14 cellular contexts compared by ENCODE assay signal in the genomic region with DNA sequence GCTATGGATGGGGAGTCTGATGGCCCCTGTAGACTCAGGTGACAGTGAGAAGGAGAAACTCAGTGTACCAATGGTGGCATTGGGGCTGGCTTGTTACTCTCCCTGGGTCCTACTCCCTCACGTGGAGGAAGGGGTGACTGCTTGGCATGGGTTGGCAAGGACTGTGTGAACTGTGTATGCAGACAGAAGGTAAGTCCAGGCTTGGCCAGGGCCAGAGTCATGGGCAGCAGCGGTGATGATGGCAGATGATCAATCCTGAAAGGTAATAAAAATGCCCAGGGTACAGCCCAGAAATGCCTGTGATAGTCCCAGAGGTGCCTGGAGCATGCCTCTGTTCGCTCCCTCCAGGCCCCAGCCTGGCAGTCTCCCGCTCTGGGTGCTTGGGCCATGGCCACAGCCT.
DNase-seq lines count a peak whose midpoint lies in the region; ATAC-seq and TF ChIP-seq lines count a peak whose summit lies in the region.
"Had no signal": no experiment of that assay in that cellular context is flagged by ENCODE, and none has a peak within 500 bp of the region (broad histone marks: within the 10 kb centered on the region; RNA-seq: fewer than 3 reads in every experiment).

No MANE protein-coding gene starts in this region.

- H3K27me3 Mint-ChIP-seq in T-helper 17 cell: peaks cover 15% of the 10 kb centered on the region
- no peaks in the 10 kb centered on the region for H3K27me3 Mint-ChIP-seq in chondrocyte (ENCODE audit: low read depth)
- H3K27me3 Mint-ChIP-seq in naive thymus-derived CD8-positive, alpha-beta T cell: no peaks in the 10 kb centered on the region
- H3K27me3 Mint-ChIP-seq: CD4-positive, alpha-beta memory T cell; IgD-negative memory B cell had no signal

- peaks cover 91% of the 10 kb centered on the region for H3K79me2 ChIP-seq in MM.1S (ENCODE audit: low read length)

- intact Hi-C loops in sigmoid colon (cut with DNase I): no loop called here
- intact Hi-C loops in testis (cut with DNase I; ENCODE audit: low total_unique reads): no loop called here

- peak overlapping the region; percentile 47; the same call in 1 of the 2 replicates for H3K27ac ChIP-seq in BLaER1
- H3K27ac ChIP-seq in sigmoid colon: no peak overlapping the region
- H3K27ac ChIP-seq in MM.1S (ENCODE audit: low read length): no peak overlapping the region
- H3K27ac ChIP-seq in testis: no peak overlapping the region
- H3K27ac ChIP-seq: C4-2B had no signal

- H3K4me2 ChIP-seq in BLaER1 (no peak overlapping the region), MM.1S (ENCODE audit: low read depth, low read length) (no peak overlapping the region)
- H3K4me2 ChIP-seq: GM23338 had no signal

- peak overlapping the region; percentile 41 for H3K27ac Mint-ChIP-seq in T-helper 17 cell
- H3K27ac Mint-ChIP-seq in chondrocyte (ENCODE audit: unreplicated experiment): peak overlapping the region; percentile 8
- peak overlapping the region in 3 of 10 donors; percentile 79 to 86 (median 83) for H3K27ac Mint-ChIP-seq in naive thymus-derived CD8-positive, alpha-beta T cell
- H3K27ac Mint-ChIP-seq: CD4-positive, alpha-beta memory T cell; GM23338; H9; IgD-negative memory B cell had no signal

- no peaks in the 10 kb centered on the region for H3K9me2 ChIP-seq in MM.1S (replicated peaks; ENCODE audit: insufficient read depth, low read length)

- POLR2A ChIA-PET in naive thymus-derived CD8-positive, alpha-beta T cell (lab: Charles Lee): no interaction called here

- no peak for TF ChIP-seq CTCF in chondrocyte (IDR thresholded peaks at IDR 0.05)
- TF ChIP-seq CTCF in sigmoid colon (IDR thresholded peaks at IDR 0.05): no peak
- TF ChIP-seq CTCF in MM.1S (IDR thresholded peaks at IDR 0.05; ENCODE audit: low read length): no peak
- TF ChIP-seq CTCF in testis (IDR thresholded peaks at IDR 0.05): no peak

- no peak overlapping the region for H2AFZ ChIP-seq in MM.1S (ENCODE audit: low read length)
- H2AFZ ChIP-seq: GM23338 had no signal

- H3K9me3 Mint-ChIP-seq in chondrocyte (ENCODE audit: low read depth): no peaks in the 10 kb centered on the region
- H3K9me3 Mint-ChIP-seq in naive thymus-derived CD8-positive, alpha-beta T cell: no peaks in the 10 kb centered on the region
- H3K9me3 Mint-ChIP-seq: GM23338, H9, IgD-negative memory B cell had no signal

- H3K36me3 ChIP-seq in BLaER1 (no peaks in the 10 kb centered on the region), sigmoid colon (no peaks in the 10 kb centered on the region), MM.1S (replicated peaks; ENCODE audit: insufficient read depth, low read length) (no peaks in the 10 kb centered on the region), testis (ENCODE audit: low read depth, missing control alignments) (no peaks in the 10 kb centered on the region)

- H3K4me1 ChIP-seq in BLaER1 (peaks cover 98% of the 10 kb centered on the region), sigmoid colon (peaks cover 0 to 31% (median 14%) of the 10 kb centered on the region in 4 donors), MM.1S (ENCODE audit: low read length) (peaks cover 9% of the 10 kb centered on the region), testis (no peaks in the 10 kb centered on the region)

- H3K4me1 Mint-ChIP-seq in T-helper 17 cell (peaks cover 5% of the 10 kb centered on the region), chondrocyte (ENCODE audit: low read depth) (peaks cover 91% of the 10 kb centered on the region)
- H3K4me1 Mint-ChIP-seq in naive thymus-derived CD8-positive, alpha-beta T cell: peaks cover 8 to 53% (median 27%) of the 10 kb centered on the region in 4 donors
- H3K4me1 Mint-ChIP-seq: IgD-negative memory B cell had no signal

- no peaks in the 10 kb centered on the region for H3F3A ChIP-seq in MM.1S (ENCODE audit: insufficient read depth, low read length)

- 88 to 92% methylated on average over 4 of the region's 4 CpGs for WGBS in sigmoid colon, 2 donors
- WGBS in testis, 2 donors: 92 to 96% methylated on average over 4 of the region's 4 CpGs

- no peak for DNase-seq in T-helper 17 cell
- DNase-seq in chondrocyte (ENCODE audit: low spot score): no peak
- peak; percentile 56 for DNase-seq in sigmoid colon
- no peak for DNase-seq in MM.1S
- no peak for DNase-seq in naive thymus-derived CD8-positive, alpha-beta T cell
- no peak for DNase-seq in testis
- DNase-seq: ACHN; CD4-positive, alpha-beta memory T cell; DMS79; H9 had no signal

- no peak for TF ChIP-seq POLR2A in sigmoid colon (IDR thresholded peaks at IDR 0.05)
- no peak for TF ChIP-seq POLR2A in testis (IDR thresholded peaks at IDR 0.05)

- ATAC-seq in T-helper 17 cell: no peak
- ATAC-seq in naive thymus-derived CD8-positive, alpha-beta T cell: no peak
- ATAC-seq: GM23338 had no signal

- TF ChIP-seq EP300 in sigmoid colon (IDR thresholded peaks at IDR 0.05): no peak

- no peaks in the 10 kb centered on the region for H3K9me3 ChIP-seq in BLaER1
- H3K9me3 ChIP-seq in T-helper 17 cell (ENCODE audit: control insufficient read depth, low read length, poor library complexity, severe bottlenecking): no peaks in the 10 kb centered on the region
- no peaks in the 10 kb centered on the region for H3K9me3 ChIP-seq in sigmoid colon
- H3K9me3 ChIP-seq in MM.1S (replicated peaks; ENCODE audit: insufficient read depth, low read length): no peaks in the 10 kb centered on the region
- H3K9me3 ChIP-seq in testis: no peaks in the 10 kb centered on the region

- H3K36me3 Mint-ChIP-seq in T-helper 17 cell (ENCODE audit: low read depth): no peaks in the 10 kb centered on the region
- no peaks in the 10 kb centered on the region for H3K36me3 Mint-ChIP-seq in chondrocyte (ENCODE audit: low read depth)
- H3K36me3 Mint-ChIP-seq in naive thymus-derived CD8-positive, alpha-beta T cell: no peaks in the 10 kb centered on the region
- H3K36me3 Mint-ChIP-seq: CD4-positive, alpha-beta memory T cell; IgD-negative memory B cell had no signal

- no peak overlapping the region; the same call in 1 of the 2 replicates for H3K9ac ChIP-seq in BLaER1
- no peak overlapping the region for H3K9ac ChIP-seq in MM.1S (ENCODE audit: low read length)

- peaks cover 100% of the 10 kb centered on the region for H4K20me1 ChIP-seq in BLaER1
- no peaks in the 10 kb centered on the region for H4K20me1 ChIP-seq in MM.1S (ENCODE audit: insufficient read depth, low read length)

- H3K4me3 Mint-ChIP-seq in T-helper 17 cell (no peak overlapping the region), chondrocyte (ENCODE audit: unreplicated experiment) (no peak overlapping the region)
- no peak overlapping the region for H3K4me3 Mint-ChIP-seq in naive thymus-derived CD8-positive, alpha-beta T cell
- H3K4me3 Mint-ChIP-seq: CD4-positive, alpha-beta memory T cell; GM23338; H9; IgD-negative memory B cell had no signal

- no peak overlapping the region for H3K4me3 ChIP-seq in BLaER1
- no peak overlapping the region for H3K4me3 ChIP-seq in sigmoid colon
- H3K4me3 ChIP-seq in MM.1S (ENCODE audit: low read length): no peak overlapping the region
- no peak overlapping the region for H3K4me3 ChIP-seq in testis
- H3K4me3 ChIP-seq: GM23338 had no signal

- H3K27me3 ChIP-seq in BLaER1: no peaks in the 10 kb centered on the region
- H3K27me3 ChIP-seq in sigmoid colon: no peaks in the 10 kb centered on the region
- no peaks in the 10 kb centered on the region for H3K27me3 ChIP-seq in MM.1S (replicated peaks; ENCODE audit: insufficient read depth, low read length)
- no peaks in the 10 kb centered on the region for H3K27me3 ChIP-seq in testis
